In genomic region chr6:166757226-166758135, GRCh38 we compare ENCODE assay signal across 8 cellular contexts.
DNase-seq lines count a peak whose midpoint lies in the region; ATAC-seq, FAIRE-seq and TF ChIP-seq lines count a peak whose summit lies in the region.

No MANE protein-coding gene starts in this region.

- no peak for FAIRE-seq in A549 (lab: Jason Lieb, UNC)

- intact Hi-C loops in left lung (cut with DNase I) (no loop called here), aorta (cut with DNase I) (no loop called here), ascending aorta (cut with DNase I) (loop anchor here (10.0 kb wide), 1 partner anchor 313 kb away; no protein-coding TSS in a partner anchor)

- no peak for TF ChIP-seq CTCF in A549 (IDR thresholded peaks at IDR 0.05)
- TF ChIP-seq CTCF in HFF-Myc (IDR thresholded peaks at IDR 0.05; ENCODE audit: low read depth, low read length, missing control alignments) = no peak
- TF ChIP-seq CTCF in left lung (IDR thresholded peaks at IDR 0.05) = no peak
- TF ChIP-seq CTCF in ascending aorta (IDR thresholded peaks at IDR 0.05) = no peak

- ATAC-seq in A549 = peak; percentile 35 to 52; a peak in 3 of 6 replicates
- peak; percentile 57 for ATAC-seq in left lung
- no peak for ATAC-seq in aorta (ENCODE audit: low FRiP score)
- ATAC-seq in GM19395 (IDR thresholded peaks at IDR 0.05; ENCODE audit: unreplicated experiment) = no peak

- no peaks in the 10 kb centered on the region for H3K4me1 ChIP-seq in A549
- peaks cover 8% of the 10 kb centered on the region for H3K4me1 ChIP-seq in adipocyte (ENCODE audit: control insufficient read depth, insufficient read depth, low read length)
- no peaks in the 10 kb centered on the region for H3K4me1 ChIP-seq in left lung
- no peaks in the 10 kb centered on the region for H3K4me1 ChIP-seq in aorta (ENCODE audit: control insufficient read depth in 1 of 2, insufficient read depth in 2 of 2, low read length in 2 of 2)
- no peaks in the 10 kb centered on the region for H3K4me1 ChIP-seq in ascending aorta

- H3K36me3 ChIP-seq in adipocyte (ENCODE audit: control insufficient read depth, insufficient read depth, low read length, severe bottlenecking) = no peaks in the 10 kb centered on the region
- no peaks in the 10 kb centered on the region for H3K36me3 ChIP-seq in left lung
- no peaks in the 10 kb centered on the region for H3K36me3 ChIP-seq in aorta (ENCODE audit: control insufficient read depth in 1 of 2, insufficient read depth in 2 of 2, low read length in 1 of 2)
- H3K36me3 ChIP-seq in ascending aorta = no peaks in the 10 kb centered on the region

- POLR2A ChIA-PET in A549 (lab: Yijun Ruan, JAX) = no interaction called here

- H3K9ac ChIP-seq in adipocyte (ENCODE audit: low read length) = no peak overlapping the region

- TF ChIP-seq RAD21 in A549 (conservative IDR thresholded peaks at IDR 0.05 in 1 of 2, IDR thresholded peaks at IDR 0.05 in 1 of 2) = no peak

- no peak overlapping the region for H3K4me3 ChIP-seq in A549
- peak overlapping the region; percentile 4; the same call in 1 of the 2 replicates for H3K4me3 ChIP-seq in HFF-Myc (replicated peaks; ENCODE audit: low read depth, low read length)
- peak overlapping the region; percentile 45 for H3K4me3 ChIP-seq in adipocyte (ENCODE audit: low read length)
- no peak overlapping the region for H3K4me3 ChIP-seq in left lung
- H3K4me3 ChIP-seq in aorta (ENCODE audit: low read length in 2 of 2) = no peak overlapping the region
- H3K4me3 ChIP-seq in ascending aorta = no peak overlapping the region

- TF ChIP-seq EP300 in A549 (IDR thresholded peaks at IDR 0.05) = no peak

- WGBS in A549 (ENCODE audit: missing lambda C conversion rate) = 22% methylated on average over 19 of the region's 25 CpGs
- WGBS in aorta, 2 donors = 9% methylated on average over 25 of the region's 25 CpGs

- CTCF ChIA-PET in A549 (lab: Yijun Ruan, JAX) = interaction anchor here (1.4 to 1.5 kb wide), 2 partner anchors 13 to 17 kb away, joined by 5 to 7 read pairs; no protein-coding TSS in a partner anchor

- H3K27ac ChIP-seq in A549 = no peak overlapping the region
- no peak overlapping the region for H3K27ac ChIP-seq in left lung
- H3K27ac ChIP-seq in aorta (ENCODE audit: low read depth in 1 of 2, low read length in 2 of 2) = no peak overlapping the region
- no peak overlapping the region for H3K27ac ChIP-seq in ascending aorta

- peak overlapping the region; percentile 6; the same call in 1 of the 3 replicates for H3K4me2 ChIP-seq in A549

- DNase-seq in A549 (ENCODE audit: low read depth in 1 of 2, low spot score in 1 of 2) = no peak
- DNase-seq in HFF-Myc (ENCODE audit: extremely low read depth, low read depth) = peak; percentile 12
- peak; percentile 62 for DNase-seq in adipocyte (ENCODE audit: low read depth)
- no peak for DNase-seq in left lung
- no peak for DNase-seq in aorta
- DNase-seq in ascending aorta (ENCODE audit: low spot score in 2 of 2) = no peak
- no peak for DNase-seq in NCI-H1436 treated with DMSO at 0.1 percent for 48 hours (lab: John Stamatoyannopoulos, UW)

- H3K9me3 ChIP-seq in A549 (no peaks in the 10 kb centered on the region), adipocyte (ENCODE audit: control insufficient read depth, low read length) (no peaks in the 10 kb centered on the region), left lung (no peaks in the 10 kb centered on the region), aorta (ENCODE audit: control insufficient read depth, low read length) (no peaks in the 10 kb centered on the region), ascending aorta (no peaks in the 10 kb centered on the region)

- no peak for TF ChIP-seq POLR2A in A549 (IDR thresholded peaks at IDR 0.05; ENCODE audit: low read length)

- peaks cover 60% of the 10 kb centered on the region for H3K27me3 ChIP-seq in adipocyte (replicated peaks; ENCODE audit: control insufficient read depth, insufficient read depth, low read length)
- no peaks in the 10 kb centered on the region for H3K27me3 ChIP-seq in left lung
- no peaks in the 10 kb centered on the region for H3K27me3 ChIP-seq in aorta (ENCODE audit: control insufficient read depth in 1 of 2, insufficient read depth in 2 of 2, low read length in 1 of 2)
- no peaks in the 10 kb centered on the region for H3K27me3 ChIP-seq in ascending aorta

TF ChIP-seq in A549, 52 proteins besides CTCF, POLR2A, EP300 and RAD21:
- no peak for TF ChIP-seq RFX5 (IDR thresholded peaks at IDR 0.05)
- TF ChIP-seq, protein P1, sequence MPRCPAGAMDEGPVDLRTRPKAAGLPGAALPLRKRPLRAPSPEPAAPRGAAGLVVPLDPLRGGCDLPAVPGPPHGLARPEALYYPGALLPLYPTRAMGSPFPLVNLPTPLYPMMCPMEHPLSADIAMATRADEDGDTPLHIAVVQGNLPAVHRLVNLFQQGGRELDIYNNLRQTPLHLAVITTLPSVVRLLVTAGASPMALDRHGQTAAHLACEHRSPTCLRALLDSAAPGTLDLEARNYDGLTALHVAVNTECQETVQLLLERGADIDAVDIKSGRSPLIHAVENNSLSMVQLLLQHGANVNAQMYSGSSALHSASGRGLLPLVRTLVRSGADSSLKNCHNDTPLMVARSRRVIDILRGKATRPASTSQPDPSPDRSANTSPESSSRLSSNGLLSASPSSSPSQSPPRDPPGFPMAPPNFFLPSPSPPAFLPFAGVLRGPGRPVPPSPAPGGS (IDR thresholded peaks at IDR 0.05) = no peak
- no peak for TF ChIP-seq HDAC2 (IDR thresholded peaks at IDR 0.05)
- TF ChIP-seq HOXB5 (CRISPR knock-in tag; IDR thresholded peaks at IDR 0.05) = no peak
- no peak for TF ChIP-seq MAZ (IDR thresholded peaks at IDR 0.05; ENCODE audit: borderline replicate concordance, low read depth, low read length)
- no peak for TF ChIP-seq JUNB (IDR thresholded peaks at IDR 0.05)
- TF ChIP-seq HOXB13 (CRISPR knock-in tag; IDR thresholded peaks at IDR 0.05; ENCODE audit: low read depth) = no peak
- no peak for TF ChIP-seq HOXA7 (CRISPR knock-in tag; IDR thresholded peaks at IDR 0.05)
- no peak for TF ChIP-seq MAX (IDR thresholded peaks at IDR 0.05)
- TF ChIP-seq EHMT2 (IDR thresholded peaks at IDR 0.05; ENCODE audit: low read depth) = no peak
- no peak for TF ChIP-seq FOXS1 (CRISPR knock-in tag; IDR thresholded peaks at IDR 0.05)
- TF ChIP-seq SMC3 (IDR thresholded peaks at IDR 0.05) = no peak
- no peak for TF ChIP-seq ZSCAN20 (CRISPR knock-in tag; IDR thresholded peaks at IDR 0.05)
- no peak for TF ChIP-seq FOSB (CRISPR knock-in tag; IDR thresholded peaks at IDR 0.05)
- TF ChIP-seq POLR2AphosphoS2 (conservative IDR thresholded peaks at IDR 0.05; ENCODE audit: low read length) = no peak
- TF ChIP-seq RARB (CRISPR knock-in tag; IDR thresholded peaks at IDR 0.05) = no peak
- TF ChIP-seq NPAS2 (CRISPR knock-in tag; IDR thresholded peaks at IDR 0.05; ENCODE audit: borderline replicate concordance) = no peak
TF ChIP-seq in A549: peak in this region for 0.

Comparison
In these comparisons a context has a peak if more than half of its experiments do, and no peak if none do; other contexts are left out.
1. ATAC-seq: peak in A549 (2 of 2) and left lung (single experiment); none in aorta (single experiment) and GM19395 (single experiment).
2. DNase-seq: peak in HFF-Myc (single experiment) and adipocyte (single experiment); none in A549 (0 of 2), left lung (0 of 2), aorta (0 of 2), ascending aorta (0 of 2) and NCI-H1436 treated with DMSO at 0.1 percent for 48 hours (single experiment).
3. H3K4me3 ChIP-seq: peak in HFF-Myc (single experiment) and adipocyte (single experiment); none in A549 (single experiment), left lung (0 of 2), aorta (0 of 2) and ascending aorta (0 of 2).